In the genomic region with DNA sequence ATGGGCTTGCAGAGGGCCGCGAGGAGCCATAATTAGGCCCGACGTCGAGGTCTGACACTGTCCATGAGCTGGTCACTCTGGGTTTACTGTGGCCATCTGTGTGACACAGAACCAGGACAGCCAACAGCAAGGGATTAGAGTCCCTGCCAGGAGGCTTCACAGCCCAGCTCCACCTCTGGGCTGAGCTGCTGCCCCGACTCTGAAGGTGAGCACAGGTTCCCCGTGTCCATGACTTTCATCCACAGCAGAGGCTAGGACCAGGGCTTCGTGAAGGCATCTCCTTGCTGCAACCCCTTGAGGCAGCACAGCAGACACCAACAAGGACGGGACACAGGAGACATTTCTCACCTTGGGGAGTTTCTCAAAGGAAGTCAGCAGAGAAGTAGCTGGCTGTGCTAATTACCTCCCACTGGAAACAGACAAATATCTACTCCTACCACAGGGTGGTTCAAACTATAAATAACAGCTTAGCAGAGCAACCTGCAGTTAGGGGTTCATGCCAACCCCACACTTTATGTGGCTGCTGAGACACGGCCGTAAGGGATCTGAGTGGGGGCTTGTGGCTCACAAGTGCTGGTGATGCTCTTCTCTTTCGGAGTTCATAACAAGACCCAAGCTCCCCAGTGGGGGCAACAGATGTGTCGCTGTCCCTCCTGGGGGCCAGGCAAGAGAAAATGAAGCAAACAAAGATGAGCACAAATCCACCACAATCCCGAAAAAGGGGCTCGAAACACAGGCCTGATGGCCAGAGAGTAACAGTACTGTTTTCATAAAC, we compare ENCODE assay signal across 22 cellular contexts.
"Had no signal": no experiment of that assay in that cellular context is flagged by ENCODE, and none has a peak within 500 bp of the region (broad histone marks: within the 10 kb centered on the region; RNA-seq: fewer than 3 reads in every experiment).

No MANE protein-coding gene starts in this region.

- H3K27ac Mint-ChIP-seq: activated CD4-positive, alpha-beta memory T cell treated with anti-CD3 and anti-CD28 coated beads, Interleukin-2, amount 10 ng/mL, durations not matched to agents 7 days and 5 days; activated CD4-positive, alpha-beta T cell treated with anti-CD3 and anti-CD28 coated beads, Interleukin-2, amount 10 ng/mL, durations not matched to agents 24 days and 14 days; activated naive CD4-positive, alpha-beta T cell treated with anti-CD3 and anti-CD28 coated beads, Interleukin-2, amount 50 U/mL, for 24 hours; brain; T-helper 1 cell treated with Interleukin-12 subunit alpha and Interleukin-12 subunit beta and Interleukin-4 antibody, amounts not matched to agents 30 μg/mL and 1 μg/mL, for 36 hours had no signal

- H3K4me1 ChIP-seq: lower lobe of right lung had no signal

- H3K4me1 Mint-ChIP-seq: brain, naive B cell had no signal

- H3K9me3 Mint-ChIP-seq: activated CD4-positive, alpha-beta memory T cell treated with anti-CD3 and anti-CD28 coated beads, Interleukin-2, amount 10 ng/mL, durations not matched to agents 7 days and 5 days; activated CD4-positive, alpha-beta T cell treated with anti-CD3 and anti-CD28 coated beads, Interleukin-2, amount 10 ng/mL, durations not matched to agents 24 days and 14 days; activated naive CD4-positive, alpha-beta T cell treated with anti-CD3 and anti-CD28 coated beads, Interleukin-2, amount 50 U/mL, for 24 hours; brain; central memory CD8-positive, alpha-beta T cell; naive B cell; T-helper 1 cell treated with Interleukin-12 subunit alpha and Interleukin-12 subunit beta and Interleukin-4 antibody, amounts not matched to agents 30 μg/mL and 1 μg/mL, for 36 hours had no signal

- H3K27me3 Mint-ChIP-seq: activated CD4-positive, alpha-beta memory T cell treated with anti-CD3 and anti-CD28 coated beads, Interleukin-2, amount 10 ng/mL, durations not matched to agents 7 days and 5 days; activated CD4-positive, alpha-beta T cell treated with anti-CD3 and anti-CD28 coated beads, Interleukin-2, amount 10 ng/mL, durations not matched to agents 24 days and 14 days; activated naive CD4-positive, alpha-beta T cell treated with anti-CD3 and anti-CD28 coated beads, Interleukin-2, amount 50 U/mL, for 24 hours; central memory CD8-positive, alpha-beta T cell; naive B cell had no signal

- H3K4me3 ChIP-seq: coronary artery, gastroesophageal sphincter, lower lobe of right lung, thoracic aorta, upper lobe of right lung had no signal

- DNase-seq: activated CD4-positive, alpha-beta memory T cell treated with anti-CD3 and anti-CD28 coated beads, Interleukin-2, amount 10 ng/mL, durations not matched to agents 7 days and 5 days; activated CD4-positive, alpha-beta T cell treated with anti-CD3 and anti-CD28 coated beads, Interleukin-2, amount 10 ng/mL, durations not matched to agents 24 days and 14 days; activated gamma-delta T cell treated with Interleukin-2 at 50 U/mL for 16 hours; activated T-cell treated with anti-CD3 and anti-CD28 coated beads, Interleukin-2, amount 50 U/mL, for 1 hour; anterior cingulate cortex; left colon; lower lobe of right lung; mesendoderm; naive B cell; nucleus accumbens; stimulated activated CD4-positive, alpha-beta T cell treated with anti-CD3 and anti-CD28 coated beads, Interleukin-4, amount 100 ng/mL, for 1 hour; stimulated activated naive CD4-positive, alpha-beta T cell treated with Interleukin-2 at 50 U/mL for 16 hours; T1000; upper lobe of right lung had no signal

- H3K27me3 ChIP-seq: gastroesophageal sphincter, upper lobe of right lung had no signal

- H3K27ac ChIP-seq: coronary artery, epithelial cell of prostate, lower lobe of right lung, thoracic aorta, upper lobe of right lung had no signal

- H3K36me3 ChIP-seq: thoracic aorta had no signal

- H3K4me3 Mint-ChIP-seq: activated CD4-positive, alpha-beta memory T cell treated with anti-CD3 and anti-CD28 coated beads, Interleukin-2, amount 10 ng/mL, durations not matched to agents 7 days and 5 days; activated CD4-positive, alpha-beta T cell treated with anti-CD3 and anti-CD28 coated beads, Interleukin-2, amount 10 ng/mL, durations not matched to agents 24 days and 14 days; activated naive CD4-positive, alpha-beta T cell treated with anti-CD3 and anti-CD28 coated beads, Interleukin-2, amount 50 U/mL, for 24 hours; brain; central memory CD8-positive, alpha-beta T cell; T-helper 1 cell treated with Interleukin-12 subunit alpha and Interleukin-12 subunit beta and Interleukin-4 antibody, amounts not matched to agents 30 μg/mL and 1 μg/mL, for 36 hours had no signal

- ATAC-seq: gastroesophageal sphincter, lower lobe of right lung, upper lobe of right lung had no signal

- H3K9me3 ChIP-seq: gastroesophageal sphincter, lower lobe of right lung, thoracic aorta, upper lobe of right lung had no signal
